8 cellular contexts compared by ENCODE assay signal in the genomic region with DNA sequence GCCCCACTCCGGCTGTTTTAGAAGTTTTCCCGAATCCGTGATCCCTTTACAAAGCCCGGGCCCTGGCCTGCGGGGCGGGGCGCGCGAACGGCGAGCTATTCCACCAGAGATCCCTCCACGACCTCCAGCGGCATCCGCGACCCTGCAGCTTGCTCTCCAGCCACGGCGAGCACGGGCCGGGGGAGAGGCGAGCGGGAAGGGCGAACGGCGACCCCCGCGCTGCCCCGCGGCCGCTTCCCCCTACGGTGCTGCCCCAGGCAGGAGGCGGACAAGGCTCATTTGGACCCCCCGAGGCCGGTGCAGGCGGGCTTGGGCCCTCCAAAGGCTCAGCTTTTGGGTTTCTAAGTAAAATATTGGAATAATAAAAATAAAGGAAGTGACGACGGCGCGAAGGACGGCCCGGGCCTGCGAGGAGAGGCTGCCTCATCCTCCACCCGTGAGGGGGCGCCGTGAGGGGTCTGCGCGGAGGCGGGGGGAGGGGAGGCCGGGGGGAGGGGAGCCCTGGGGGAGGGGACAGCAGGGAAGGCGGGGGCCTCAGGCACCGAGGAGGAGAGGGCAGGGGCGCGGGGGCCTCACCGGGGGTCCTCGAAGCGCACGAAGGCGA. TPM values are rescaled to one million over a fixed set of nuclear protein-coding genes. Genes with fewer than 3 reads are reported as not detected.
DNase-seq lines count a peak whose midpoint lies in the region; ATAC-seq and TF ChIP-seq lines count a peak whose summit lies in the region.

No MANE protein-coding gene starts in this region.

- H3F3A ChIP-seq in smooth muscle cell (ENCODE audit: low read depth) = no peaks in the 10 kb centered on the region

- peak overlapping the region; percentile 88 for H3K27ac ChIP-seq in Panc1 (ENCODE audit: low read length)
- H3K27ac ChIP-seq in iPS-20b (ENCODE audit: low read length) = peak overlapping the region; percentile 83
- peak overlapping the region; percentile 95 for H3K27ac ChIP-seq in smooth muscle cell (ENCODE audit: low read depth)

- ATAC-seq in HG02759 (IDR thresholded peaks at IDR 0.05; ENCODE audit: unreplicated experiment) = peak; percentile 30
- ATAC-seq in Panc1 = peak; percentile 20

- H3K9me3 ChIP-seq in Panc1 (ENCODE audit: control insufficient read depth, insufficient read depth, low read depth, low read length) (no peaks in the 10 kb centered on the region), iPS-20b (ENCODE audit: insufficient read depth, low read depth, low read length) (no peaks in the 10 kb centered on the region), smooth muscle cell (replicated peaks; ENCODE audit: low read depth) (no peaks in the 10 kb centered on the region)

- peak overlapping the region; percentile 89 for H3K9ac ChIP-seq in iPS-20b (ENCODE audit: low read depth, low read length)
- peak overlapping the region; percentile 95 for H3K9ac ChIP-seq in smooth muscle cell (ENCODE audit: low read depth)

- in situ Hi-C loops in Panc1 (cut with HindIII; ENCODE audit: low pct_unique_long_range_greater_than_20kb, low sequenced_read_pairs) (no loop called here), astrocyte of the spinal cord (cut with HindIII; ENCODE audit: low sequenced_read_pairs) (no loop called here)

- H3K27me3 ChIP-seq in Panc1 (ENCODE audit: control insufficient read depth, insufficient read depth, low read length) (no peaks in the 10 kb centered on the region), iPS-20b (ENCODE audit: insufficient read depth, low read length) (no peaks in the 10 kb centered on the region), smooth muscle cell (ENCODE audit: low read depth) (no peaks in the 10 kb centered on the region)

- H3K79me2 ChIP-seq in smooth muscle cell (ENCODE audit: low read depth) = peaks cover 81% of the 10 kb centered on the region

- WGBS in smooth muscle cell (ENCODE audit: low lambda C conversion rate) = 2% methylated on average over 41 of the region's 57 CpGs

- TF ChIP-seq CTCF in Panc1 (IDR thresholded peaks at IDR 0.05) = no peak
- TF ChIP-seq CTCF in astrocyte of the spinal cord (IDR thresholded peaks at IDR 0.05; ENCODE audit: low read depth, low read length) = no peak
- TF ChIP-seq CTCF in smooth muscle cell (IDR thresholded peaks at IDR 0.05; ENCODE audit: borderline replicate concordance, insufficient read depth, poor library complexity, severe bottlenecking) = peak; percentile 14

- peaks cover 29% of the 10 kb centered on the region; the same call in 1 of the 2 replicates for H3K4me1 ChIP-seq in Panc1 (ENCODE audit: control insufficient read depth, insufficient read depth, low read length)
- H3K4me1 ChIP-seq in iPS-20b (ENCODE audit: insufficient read depth, low read length) = peaks cover 4% of the 10 kb centered on the region; the same call in 1 of the 2 replicates
- peaks cover 11% of the 10 kb centered on the region for H3K4me1 ChIP-seq in smooth muscle cell (ENCODE audit: low read depth)

- H3K36me3 ChIP-seq in Panc1 (ENCODE audit: control insufficient read depth, insufficient read depth, low read length) (peaks cover 27% of the 10 kb centered on the region), iPS-20b (ENCODE audit: insufficient read depth, low read depth, low read length) (peaks cover 36% of the 10 kb centered on the region), smooth muscle cell (ENCODE audit: low read depth) (no peaks in the 10 kb centered on the region)

- H3K4me2 ChIP-seq in smooth muscle cell = peak overlapping the region; percentile 99

- H3K4me3 ChIP-seq in Panc1 (ENCODE audit: low read depth in 2 of 2, low read length in 2 of 2) = peak overlapping the region; percentile 94 to 96
- H3K4me3 ChIP-seq in astrocyte of the spinal cord (ENCODE audit: low read depth, low read length) = peak overlapping the region; percentile 83
- peak overlapping the region; percentile 91 for H3K4me3 ChIP-seq in iPS-20b (ENCODE audit: low read length)
- H3K4me3 ChIP-seq in smooth muscle cell = peak overlapping the region; percentile 99

- no peak overlapping the region for H2AFZ ChIP-seq in smooth muscle cell (ENCODE audit: low read depth)

- intact Hi-C loops in Panc1 (cut with micrococcal nuclease; ENCODE audit: unreplicated experiment) = no loop called here

- peaks cover 51% of the 10 kb centered on the region for H4K20me1 ChIP-seq in smooth muscle cell (ENCODE audit: low read depth)

- peak; percentile 77 for DNase-seq in NCI-H2227 (lab: John Stamatoyannopoulos, UW; ENCODE audit: unreplicated experiment)
- no peak for DNase-seq in NCI-H2227 treated with DMSO at 0.1 percent for 48 hours (lab: John Stamatoyannopoulos, UW)
- no peak for DNase-seq in Panc1 (ENCODE audit: low read depth, low spot score)
- peak; percentile 29 for DNase-seq in astrocyte of the spinal cord (ENCODE audit: low read depth, low spot score)
- peak; percentile 32 for DNase-seq in smooth muscle cell (lab: John Stamatoyannopoulos, UW; ENCODE audit: unreplicated experiment)
- DNase-seq in NCI-H524 treated with DMSO at 0.1 percent for 48 hours (lab: John Stamatoyannopoulos, UW) = no peak

- POLR2A ChIA-PET in Panc1 (lab: Charles Lee) = interaction anchor here (0.6 kb wide), 1 partner anchor 12 kb away, joined by 5 read pairs; no protein-coding TSS in a partner anchor

- no TSS peak for BruUV-seq in Panc1 (replicated peaks; lab: Mats Ljungman, UMichigan)

- CTCF ChIA-PET in Panc1 (lab: Charles Lee) = no interaction called here

RNA-seq across cellular contexts. Expression of a gene that starts 0.6 kb away (rescaled TPM):
- total RNA-seq in Panc1 (2021; ENCODE audit: unreplicated experiment) = 269 TPM
- polyA plus RNA-seq in Panc1 (2012; ENCODE audit: insufficient read length) = 491 TPM
- total RNA-seq in smooth muscle cell = 133 and 148 TPM in 2 replicates
- polyA plus RNA-seq in smooth muscle cell = 264 and 289 TPM in 2 replicates

RNA-seq across cellular contexts. Expression of a gene that starts 22.7 kb away (rescaled TPM):
- total RNA-seq in Panc1 (2021; ENCODE audit: unreplicated experiment) (34.7 TPM), smooth muscle cell (13.4 and 22.2 TPM in 2 replicates)
- 10.4 TPM for polyA plus RNA-seq in Panc1 (2012; ENCODE audit: insufficient read length)
- polyA plus RNA-seq in smooth muscle cell = 9.8 and 10.3 TPM in 2 replicates

RNA-seq across cellular contexts. Expression of a gene that starts 22.8 kb away (rescaled TPM):
- total RNA-seq in Panc1 (2021; ENCODE audit: unreplicated experiment) (23.9 TPM), smooth muscle cell (47.1 and 54.8 TPM in 2 replicates)
- polyA plus RNA-seq in Panc1 (2012; ENCODE audit: insufficient read length) = 20.6 TPM
- polyA plus RNA-seq in smooth muscle cell = 67.0 and 70.6 TPM in 2 replicates

RNA-seq across cellular contexts. Expression of a gene that starts 27.0 kb away (rescaled TPM):
- total RNA-seq in Panc1 (2021; ENCODE audit: unreplicated experiment) = 482 TPM
- polyA plus RNA-seq in Panc1 (2012; ENCODE audit: insufficient read length) = 526 TPM
- 403 and 502 TPM in 2 replicates for total RNA-seq in smooth muscle cell
- polyA plus RNA-seq in smooth muscle cell = 497 and 616 TPM in 2 replicates

RNA-seq across cellular contexts. Expression of a gene that starts 31.0 kb away (rescaled TPM):
- 557 TPM for total RNA-seq in Panc1 (2021; ENCODE audit: unreplicated experiment)
- polyA plus RNA-seq in Panc1 (2012; ENCODE audit: insufficient read length) = 681 TPM
- total RNA-seq in smooth muscle cell = 597 and 788 TPM in 2 replicates
- polyA plus RNA-seq in smooth muscle cell = 949 and 1,088 TPM in 2 replicates

Comparison
In these comparisons a context has a peak if more than half of its experiments do, and no peak if none do; other contexts are left out.
1. DNase-seq: peak in NCI-H2227 (single experiment), astrocyte of the spinal cord (single experiment) and smooth muscle cell (single experiment); none in NCI-H2227 treated with DMSO at 0.1 percent for 48 hours (single experiment), Panc1 (single experiment) and NCI-H524 treated with DMSO at 0.1 percent for 48 hours (single experiment).
2. Peak in every context shown above with its lines, with median percentiles within 50 percentile points of each other: H3K27ac ChIP-seq and H3K4me3 ChIP-seq.